In genomic region chr3:3798641-3799113, GRCh38 we compare ENCODE assay signal across 9 cellular contexts. TPM values are rescaled to one million over a fixed set of nuclear protein-coding genes. Genes with fewer than 3 reads are reported as not detected.
DNase-seq lines count a peak whose midpoint lies in the region; ATAC-seq, FAIRE-seq and TF ChIP-seq lines count a peak whose summit lies in the region.
"Had no signal": no experiment of that assay in that cellular context is flagged by ENCODE, and none has a peak within 500 bp of the region (broad histone marks: within the 10 kb centered on the region; RNA-seq: fewer than 3 reads in every experiment).

No MANE protein-coding gene starts in this region.

- DNase-seq in ELF-1 (ENCODE audit: low read depth, low spot score): peak; percentile 81
- peak; percentile 61 for DNase-seq in activated CD8-positive, alpha-beta memory T cell treated with anti-CD3 and anti-CD28 coated beads, Interleukin-2, amount 50 U/mL, for 48 hours
- peak in 1 of 2 donors; percentile 11 for DNase-seq in heart right ventricle
- DNase-seq in H54 (ENCODE audit: insufficient read length, low spot score): no peak

- no peaks in the 10 kb centered on the region for H3K79me2 ChIP-seq in parathyroid adenoma

- TF ChIP-seq CTCF in heart right ventricle (IDR thresholded peaks at IDR 0.05): no peak
- TF ChIP-seq CTCF in parathyroid adenoma (IDR thresholded peaks at IDR 0.05): no peak

- ATAC-seq in HG02870 (IDR thresholded peaks at IDR 0.05; ENCODE audit: unreplicated experiment) (peak; percentile 60), heart right ventricle (peak in 7 of 8 donors; percentile 6 to 56 (median 37)), GM19328 (IDR thresholded peaks at IDR 0.05; ENCODE audit: unreplicated experiment) (no peak), HG03520 (IDR thresholded peaks at IDR 0.05; ENCODE audit: unreplicated experiment) (no peak)

- H3K4me1 ChIP-seq in heart right ventricle (peaks cover 0 to 33% (median 17%) of the 10 kb centered on the region in 9 donors), parathyroid adenoma (peaks cover 2% of the 10 kb centered on the region)

- peak overlapping the region; percentile 89 for H2AFZ ChIP-seq in parathyroid adenoma

- H3K4me2 ChIP-seq in parathyroid adenoma (ENCODE audit: low read length): peak overlapping the region; percentile 94

- peak overlapping the region; percentile 12 to 66 (median 53) for H3K4me3 ChIP-seq in heart right ventricle
- peak overlapping the region; percentile 78 for H3K4me3 ChIP-seq in parathyroid adenoma (ENCODE audit: low read depth, low read length)

- H3K27ac ChIP-seq in heart right ventricle (no peak overlapping the region), parathyroid adenoma (peak overlapping the region; percentile 84)

- H3K9me3 ChIP-seq in heart right ventricle (no peaks in the 10 kb centered on the region), parathyroid adenoma (ENCODE audit: control insufficient read depth, low read length) (no peaks in the 10 kb centered on the region)

- 1 to 2% methylated on average over 37 of the region's 37 CpGs for WGBS in heart right ventricle, 2 donors

- H3K27me3 ChIP-seq in heart right ventricle: peaks cover 0 to 67% (median 48%) of the 10 kb centered on the region in 7 donors
- H3K27me3 ChIP-seq in parathyroid adenoma (ENCODE audit: control insufficient read depth, insufficient read depth, low read length): no peaks in the 10 kb centered on the region

- no peak for FAIRE-seq in H54 (lab: Jason Lieb, UNC)

- no peak for TF ChIP-seq POLR2A in H54 (IDR thresholded peaks at IDR 0.05; ENCODE audit: low read depth, low read length)

- H3K9ac ChIP-seq in parathyroid adenoma: peak overlapping the region; percentile 65

- no peaks in the 10 kb centered on the region for H3K36me3 ChIP-seq in heart right ventricle
- no peaks in the 10 kb centered on the region for H3K36me3 ChIP-seq in parathyroid adenoma (ENCODE audit: control insufficient read depth, insufficient read depth, low read length)

- intact Hi-C loops in heart right ventricle (cut with DNase I): no loop called here

RNA-seq across cellular contexts. Expression of gene LRRN1, which starts 0.6 kb away (rescaled TPM):
- under 1 TPM in 6 of 10 donors, not detected in 4; 0.07 to 0.26 (median 0.11) TPM for total RNA-seq in heart right ventricle
- polyA plus RNA-seq in heart right ventricle: under 1 TPM in 1 of 2 donors, not detected in 1; 0.07 TPM
- total RNA-seq: dermis microvascular lymphatic vessel endothelial cell had no signal

Comparison
In these comparisons a context has a peak if more than half of its experiments do, and no peak if none do; other contexts are left out.
1. ATAC-seq: peak in HG02870 (single experiment) and heart right ventricle (7 of 8); none in GM19328 (single experiment) and HG03520 (single experiment).